1 cellular context compared by ENCODE assay signal in the genomic region with DNA sequence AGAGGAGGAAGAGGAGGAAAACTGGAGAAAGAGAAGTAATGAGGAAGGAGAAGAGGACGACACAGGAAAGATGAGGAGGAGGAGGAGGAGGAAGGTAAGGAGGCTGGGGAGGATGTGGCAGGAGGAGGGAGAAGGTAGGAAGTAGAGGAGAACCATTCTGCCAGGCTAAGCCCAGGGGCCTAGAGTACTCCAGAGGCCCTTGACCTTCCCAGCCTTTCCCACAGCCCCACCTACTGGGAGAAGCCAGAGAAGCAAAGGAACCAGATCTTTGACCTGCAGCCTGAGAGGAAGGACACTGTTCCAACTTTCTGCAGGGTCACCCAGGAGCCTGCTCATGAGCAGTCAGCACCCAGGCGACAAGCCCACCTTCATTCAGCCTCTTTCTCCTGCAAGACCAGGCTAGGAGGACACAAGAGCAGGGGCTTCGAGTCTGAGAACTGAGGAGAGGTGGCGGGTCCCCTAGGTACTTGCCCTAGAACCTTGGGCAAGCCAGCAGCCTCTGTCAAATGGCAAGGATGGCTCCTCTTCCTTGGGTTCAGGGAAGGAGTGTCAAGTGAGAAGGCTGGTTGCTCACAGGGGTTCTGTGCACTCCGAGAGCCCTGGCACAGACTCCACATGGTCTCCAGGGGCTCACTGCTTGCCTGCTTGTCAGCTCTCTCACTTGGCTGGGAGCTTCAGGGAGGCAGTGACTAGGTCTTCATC.
A peak's percentile ranks its signal among the peaks of the same experiment; 100 is the strongest.
TF ChIP-seq lines count a peak whose summit lies in the region.

No MANE protein-coding gene starts in this region.

TF ChIP-seq in HepG2, 621 proteins besides CTCF, POLR2A, EP300 and RAD21 (continued from another document):
- TF ChIP-seq ZBTB10 (CRISPR knock-in tag; IDR thresholded peaks at IDR 0.05; ENCODE audit: borderline replicate concordance) = no peak
- TF ChIP-seq KAT8 (CRISPR knock-in tag; IDR thresholded peaks at IDR 0.05) = 0 out of 2 replicates have a peak, but pooled peaks have one; percentile 19
- TF ChIP-seq FUBP1 (CRISPR knock-in tag; IDR thresholded peaks at IDR 0.05; ENCODE audit: borderline replicate concordance) = no peak
- TF ChIP-seq ZFX (CRISPR knock-in tag; IDR thresholded peaks at IDR 0.05; ENCODE audit: low read depth) = peak; percentile 86
- TF ChIP-seq NR0B2 (CRISPR knock-in tag; IDR thresholded peaks at IDR 0.05) = no peak
- TF ChIP-seq ZNF614 (CRISPR knock-in tag; IDR thresholded peaks at IDR 0.05; ENCODE audit: borderline replicate concordance) = peak; percentile 66; the same call in 1 of the 2 replicates
- 0 out of 2 replicates have a peak, but pooled peaks have one; percentile 32 for TF ChIP-seq SOX5 (CRISPR knock-in tag; IDR thresholded peaks at IDR 0.05; ENCODE audit: borderline replicate concordance)
- TF ChIP-seq, protein P1, sequence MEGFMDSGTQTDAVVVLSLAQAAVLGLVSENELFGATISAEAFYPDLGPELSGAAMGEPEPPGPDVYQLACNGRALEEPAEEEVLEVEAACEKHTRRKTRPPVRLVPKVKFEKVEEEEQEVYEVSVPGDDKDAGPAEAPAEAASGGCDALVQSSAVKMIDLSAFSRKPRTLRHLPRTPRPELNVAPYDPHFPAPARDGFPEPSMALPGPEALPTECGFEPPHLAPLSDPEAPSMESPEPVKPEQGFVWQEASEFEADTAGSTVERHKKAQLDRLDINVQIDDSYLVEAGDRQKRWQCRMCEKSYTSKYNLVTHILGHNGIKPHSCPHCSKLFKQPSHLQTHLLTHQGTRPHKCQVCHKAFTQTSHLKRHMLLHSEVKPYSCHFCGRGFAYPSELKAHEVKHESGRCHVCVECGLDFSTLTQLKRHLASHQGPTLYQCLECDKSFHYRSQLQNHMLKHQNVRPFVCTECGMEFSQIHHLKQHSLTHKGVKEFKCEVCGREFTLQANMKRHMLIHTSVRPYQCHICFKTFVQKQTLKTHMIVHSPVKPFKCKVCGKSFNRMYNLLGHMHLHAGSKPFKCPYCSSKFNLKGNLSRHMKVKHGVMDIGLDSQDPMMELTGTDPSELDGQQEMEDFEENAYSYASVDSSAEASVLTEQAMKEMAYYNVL (CRISPR knock-in tag; IDR thresholded peaks at IDR 0.05; ENCODE audit: borderline replicate concordance) = peak; percentile 76
- TF ChIP-seq HOXA7 (CRISPR knock-in tag; IDR thresholded peaks at IDR 0.05) = no peak
- peak; percentile 57 for TF ChIP-seq ARID5B (CRISPR knock-in tag; IDR thresholded peaks at IDR 0.05)
- TF ChIP-seq, protein P2, sequence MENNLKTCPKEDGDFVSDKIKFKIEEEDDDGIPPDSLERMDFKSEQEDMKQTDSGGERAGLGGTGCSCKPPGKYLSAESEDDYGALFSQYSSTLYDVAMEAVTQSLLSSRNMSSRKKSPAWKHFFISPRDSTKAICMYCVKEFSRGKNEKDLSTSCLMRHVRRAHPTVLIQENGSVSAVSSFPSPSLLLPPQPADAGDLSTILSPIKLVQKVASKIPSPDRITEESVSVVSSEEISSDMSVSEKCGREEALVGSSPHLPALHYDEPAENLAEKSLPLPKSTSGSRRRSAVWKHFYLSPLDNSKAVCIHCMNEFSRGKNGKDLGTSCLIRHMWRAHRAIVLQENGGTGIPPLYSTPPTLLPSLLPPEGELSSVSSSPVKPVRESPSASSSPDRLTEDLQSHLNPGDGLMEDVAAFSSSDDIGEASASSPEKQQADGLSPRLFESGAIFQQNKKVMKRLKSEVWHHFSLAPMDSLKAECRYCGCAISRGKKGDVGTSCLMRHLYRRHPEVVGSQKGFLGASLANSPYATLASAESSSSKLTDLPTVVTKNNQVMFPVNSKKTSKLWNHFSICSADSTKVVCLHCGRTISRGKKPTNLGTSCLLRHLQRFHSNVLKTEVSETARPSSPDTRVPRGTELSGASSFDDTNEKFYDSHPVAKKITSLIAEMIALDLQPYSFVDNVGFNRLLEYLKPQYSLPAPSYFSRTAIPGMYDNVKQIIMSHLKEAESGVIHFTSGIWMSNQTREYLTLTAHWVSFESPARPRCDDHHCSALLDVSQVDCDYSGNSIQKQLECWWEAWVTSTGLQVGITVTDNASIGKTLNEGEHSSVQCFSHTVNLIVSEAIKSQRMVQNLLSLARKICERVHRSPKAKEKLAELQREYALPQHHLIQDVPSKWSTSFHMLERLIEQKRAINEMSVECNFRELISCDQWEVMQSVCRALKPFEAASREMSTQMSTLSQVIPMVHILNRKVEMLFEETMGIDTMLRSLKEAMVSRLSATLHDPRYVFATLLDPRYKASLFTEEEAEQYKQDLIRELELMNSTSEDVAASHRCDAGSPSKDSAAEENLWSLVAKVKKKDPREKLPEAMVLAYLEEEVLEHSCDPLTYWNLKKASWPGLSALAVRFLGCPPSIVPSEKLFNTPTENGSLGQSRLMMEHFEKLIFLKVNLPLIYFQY (CRISPR knock-in tag; IDR thresholded peaks at IDR 0.05; ENCODE audit: borderline replicate concordance) = no peak
- TF ChIP-seq KLF16 (CRISPR knock-in tag; IDR thresholded peaks at IDR 0.05) = peak in 1 of 2 experiments; percentile 59; a peak in 1 of 4 replicates
- peak; percentile 33; the same call in 1 of the 2 replicates for TF ChIP-seq HMG20A (CRISPR knock-in tag; IDR thresholded peaks at IDR 0.05; ENCODE audit: borderline replicate concordance)
- peak; percentile 21 for TF ChIP-seq SKI (IDR thresholded peaks at IDR 0.05; ENCODE audit: partially characterized antibody)
- no peak for TF ChIP-seq ZFP36L1 (CRISPR knock-in tag; IDR thresholded peaks at IDR 0.05)
- no peak for TF ChIP-seq ZNF326 (CRISPR knock-in tag; IDR thresholded peaks at IDR 0.05; ENCODE audit: borderline replicate concordance)
- TF ChIP-seq DRAP1 (CRISPR knock-in tag; IDR thresholded peaks at IDR 0.05) = peak; percentile 24; the same call in 1 of the 2 replicates
- 0 out of 2 replicates have a peak, but pooled peaks have one; percentile 52 for TF ChIP-seq GTF3A (CRISPR knock-in tag; conservative IDR thresholded peaks at IDR 0.05)
- peak; percentile 63 for TF ChIP-seq STAG1 (CRISPR knock-in tag; IDR thresholded peaks at IDR 0.05)
- peak; percentile 58; the same call in 1 of the 2 replicates for TF ChIP-seq ZBTB7A (CRISPR knock-in tag; IDR thresholded peaks at IDR 0.05)
- TF ChIP-seq ZSCAN29 (CRISPR knock-in tag; conservative IDR thresholded peaks at IDR 0.05) = 0 out of 2 replicates have a peak, but pooled peaks have one; percentile 52
- TF ChIP-seq SMC3 (IDR thresholded peaks at IDR 0.05; ENCODE audit: low read length) = peak; percentile 65
- peak; percentile 69; the same call in 1 of the 2 replicates for TF ChIP-seq ZNF331 (CRISPR knock-in tag; IDR thresholded peaks at IDR 0.05)
- no peak for TF ChIP-seq CEBPG (CRISPR knock-in tag; IDR thresholded peaks at IDR 0.05)
- TF ChIP-seq SP5 (CRISPR knock-in tag; IDR thresholded peaks at IDR 0.05; ENCODE audit: borderline replicate concordance, low read depth) = peak; percentile 22; the same call in 1 of the 2 replicates
- peak; percentile 76 for TF ChIP-seq XRCC5 (optimal IDR thresholded peaks at IDR 0.05; ENCODE audit: low read length)
- TF ChIP-seq MEIS1 (CRISPR knock-in tag; IDR thresholded peaks at IDR 0.05; ENCODE audit: borderline replicate concordance) = peak; percentile 38; the same call in 1 of the 2 replicates
- no peak for TF ChIP-seq PRMT3 (CRISPR knock-in tag; IDR thresholded peaks at IDR 0.05; ENCODE audit: borderline replicate concordance, low read depth)
- 0 out of 2 replicates have a peak, but pooled peaks have one; percentile 32 for TF ChIP-seq ZNF512 (CRISPR knock-in tag; IDR thresholded peaks at IDR 0.05)
- 0 out of 2 replicates have a peak, but pooled peaks have one; percentile 70 for TF ChIP-seq ZNF230 (CRISPR knock-in tag; IDR thresholded peaks at IDR 0.05)
